In genomic region chr16:787261-787966, GRCh38 we compare ENCODE assay signal across 1 cellular context.
TF ChIP-seq lines count a peak whose summit lies in the region.

No MANE protein-coding gene starts in this region.

TF ChIP-seq in HepG2, 621 proteins besides CTCF, POLR2A, EP300 and RAD21 (continued from another document):
- TF ChIP-seq THAP9 (CRISPR knock-in tag; IDR thresholded peaks at IDR 0.05; ENCODE audit: borderline replicate concordance): peak; percentile 32; the same call in 1 of the 2 replicates
- TF ChIP-seq JARID2 (CRISPR knock-in tag; IDR thresholded peaks at IDR 0.05; ENCODE audit: insufficient replicate concordance): no peak
- TF ChIP-seq AFF4 (CRISPR knock-in tag; IDR thresholded peaks at IDR 0.05): no peak
- TF ChIP-seq MEF2D (CRISPR knock-in tag; IDR thresholded peaks at IDR 0.05): no peak
- TF ChIP-seq HDAC1 (CRISPR knock-in tag; IDR thresholded peaks at IDR 0.05): 0 out of 2 replicates have a peak, but pooled peaks have one; percentile 49
- 0 out of 2 replicates have a peak, but pooled peaks have one; percentile 65 for TF ChIP-seq ZNF225 (CRISPR knock-in tag; IDR thresholded peaks at IDR 0.05)
- TF ChIP-seq FOXM1 (CRISPR knock-in tag; IDR thresholded peaks at IDR 0.05): no peak
- TF ChIP-seq MXI1 (IDR thresholded peaks at IDR 0.05; ENCODE audit: borderline replicate concordance, low read depth, low read length): no peak
- no peak for TF ChIP-seq PRDM10 (CRISPR knock-in tag; IDR thresholded peaks at IDR 0.05; ENCODE audit: low read depth)
